Comparison of ENCODE assay signal across 15 cellular contexts in the genomic region with DNA sequence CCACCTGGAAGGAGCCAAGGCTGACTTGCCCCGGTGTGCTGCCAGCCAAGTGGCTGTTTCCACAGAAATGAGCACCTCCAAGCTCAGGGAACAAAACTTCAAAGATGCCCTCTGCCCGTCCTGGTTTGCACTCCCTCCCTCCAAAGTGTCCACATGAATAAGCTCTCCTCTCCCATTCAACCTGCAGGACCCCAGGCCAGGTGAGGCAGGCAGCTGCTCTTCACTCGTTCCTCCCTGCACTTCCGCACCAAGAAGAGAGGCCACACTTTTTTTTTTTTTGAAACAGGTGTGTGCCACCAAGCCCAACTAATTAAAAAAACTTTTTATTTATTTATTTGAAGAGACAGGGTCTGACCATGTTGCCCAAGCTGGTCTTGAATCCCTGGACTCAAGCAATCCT. TPM values are rescaled to one million over a fixed set of nuclear protein-coding genes. Genes with fewer than 3 reads are reported as not detected.
A peak's percentile ranks its signal among the peaks of the same experiment; 100 is the strongest.
DNase-seq lines count a peak whose midpoint lies in the region; ATAC-seq, FAIRE-seq and TF ChIP-seq lines count a peak whose summit lies in the region.
"Had no signal": no experiment of that assay in that cellular context is flagged by ENCODE, and none has a peak within 500 bp of the region (broad histone marks: within the 10 kb centered on the region; RNA-seq: fewer than 3 reads in every experiment).

No MANE protein-coding gene starts in this region.

- ATAC-seq in heart left ventricle: no peak
- no peak for ATAC-seq in HG02642 (IDR thresholded peaks at IDR 0.05; ENCODE audit: poor library complexity, unreplicated experiment)
- ATAC-seq in PC-3: no peak

- H3K9ac ChIP-seq in astrocyte (ENCODE audit: low read length): no peak overlapping the region
- H3K9ac ChIP-seq in PC-3 (ENCODE audit: low read length): no peak overlapping the region

- H3K4me2 ChIP-seq in astrocyte (ENCODE audit: low read length) (no peak overlapping the region), PC-3 (ENCODE audit: low read length) (no peak overlapping the region)

- TF ChIP-seq CTCF in heart left ventricle (IDR thresholded peaks at IDR 0.05) (no peak), astrocyte (IDR thresholded peaks at IDR 0.05; ENCODE audit: insufficient read depth, low read depth, low read length) (no peak), nephron (IDR thresholded peaks at IDR 0.05; ENCODE audit: unreplicated experiment in 3 of 3) (no peak), uterus (IDR thresholded peaks at IDR 0.05) (no peak), PC-3 (conservative IDR thresholded peaks at IDR 0.05; ENCODE audit: low read depth, low read length) (no peak)

- H3K4me3 Mint-ChIP-seq in astrocyte (ENCODE audit: unreplicated experiment) (no peak overlapping the region), nephron (peak overlapping the region in 1 of 3 experiments; percentile 40)
- H3K4me3 Mint-ChIP-seq: T-helper 17 cell had no signal

- H2AFZ ChIP-seq in astrocyte (ENCODE audit: low read depth, low read length): no peak overlapping the region
- H2AFZ ChIP-seq in PC-3 (ENCODE audit: low read length): no peak overlapping the region

- H3K4me3 ChIP-seq in heart left ventricle (no peak overlapping the region), astrocyte (ENCODE audit: insufficient read depth, low read depth, low read length) (no peak overlapping the region), uterus (no peak overlapping the region), PC-3 (ENCODE audit: low read length) (no peak overlapping the region)
- H3K4me3 ChIP-seq: ascending aorta had no signal

- intact Hi-C loops in heart left ventricle (cut with DNase I): no loop called here
- intact Hi-C loops in cardiac septum (cut with DNase I): no loop called here
- intact Hi-C loops in uterus (cut with DNase I; ENCODE audit: low total_unique reads): no loop called here
- intact Hi-C loops in PC-3 (cut with micrococcal nuclease): no loop called here

- peak overlapping the region; percentile 56 for H3K27ac Mint-ChIP-seq in astrocyte (ENCODE audit: unreplicated experiment)
- peak overlapping the region; percentile 96 to 99 (median 99) for H3K27ac Mint-ChIP-seq in nephron
- H3K27ac Mint-ChIP-seq: T-helper 17 cell had no signal

- POLR2A ChIA-PET in PC-3 (lab: Charles Lee; ENCODE audit: unreplicated experiment): no interaction called here

- H3K36me3 ChIP-seq in heart left ventricle (no peaks in the 10 kb centered on the region), astrocyte (ENCODE audit: insufficient read depth, low read length) (no peaks in the 10 kb centered on the region), uterus (no peaks in the 10 kb centered on the region), PC-3 (ENCODE audit: low read depth, low read length) (no peaks in the 10 kb centered on the region)
- H3K36me3 ChIP-seq: ascending aorta had no signal

- H3K36me3 Mint-ChIP-seq in astrocyte (ENCODE audit: low read depth, unreplicated experiment) (no peaks in the 10 kb centered on the region), nephron (ENCODE audit: low read depth) (no peaks in the 10 kb centered on the region)
- H3K36me3 Mint-ChIP-seq: CD4-positive, alpha-beta memory T cell had no signal

- DNase-seq in heart left ventricle: no peak
- DNase-seq in cardiac septum (ENCODE audit: low spot score): no peak
- no peak for DNase-seq in astrocyte (ENCODE audit: low read depth)
- no peak for DNase-seq in uterus
- no peak for DNase-seq in PC-3
- no peak for DNase-seq in NCI-H748 (lab: John Stamatoyannopoulos, UW; ENCODE audit: unreplicated experiment)
- DNase-seq: CD4-positive, alpha-beta memory T cell; glutamatergic neuron; NCI-H2081 treated with DMSO at 0.1 percent for 48 hours; NCI-H526 treated with DMSO at 0.1 percent for 48 hours; T-helper 17 cell had no signal

- CTCF ChIA-PET in PC-3 (lab: Charles Lee): no interaction called here

- H3K4me1 ChIP-seq in heart left ventricle (peaks cover 0 to 63% (median 34%) of the 10 kb centered on the region in 12 donors), astrocyte (ENCODE audit: insufficient read depth, low read length) (peaks cover 37% of the 10 kb centered on the region), uterus (peaks cover 4 to 7% of the 10 kb centered on the region in 2 donors), PC-3 (ENCODE audit: insufficient read depth, low read length) (peaks cover 20% of the 10 kb centered on the region)

- H3K27ac ChIP-seq in heart left ventricle: peak overlapping the region in 8 of 12 donors; percentile 13 to 86 (median 60)
- H3K27ac ChIP-seq in astrocyte (ENCODE audit: low read depth, low read length): no peak overlapping the region
- peak overlapping the region; percentile 65 to 68 for H3K27ac ChIP-seq in uterus
- no peak overlapping the region for H3K27ac ChIP-seq in PC-3 (ENCODE audit: low read length)

- no peak for FAIRE-seq in astrocyte (lab: Jason Lieb, UNC)
- FAIRE-seq: H54 had no signal

- H3K9me3 ChIP-seq in heart left ventricle (no peaks in the 10 kb centered on the region), astrocyte (ENCODE audit: insufficient read depth, low read depth, low read length) (no peaks in the 10 kb centered on the region), uterus (no peaks in the 10 kb centered on the region), PC-3 (ENCODE audit: low read length) (no peaks in the 10 kb centered on the region)
- H3K9me3 ChIP-seq: ascending aorta had no signal

- no peaks in the 10 kb centered on the region for H3F3A ChIP-seq in PC-3 (ENCODE audit: low read length, unreplicated experiment)

- H3K4me1 Mint-ChIP-seq in astrocyte (ENCODE audit: low read depth, unreplicated experiment): peaks cover 37% of the 10 kb centered on the region
- peaks cover 43% of the 10 kb centered on the region for H3K4me1 Mint-ChIP-seq in nephron

- H3K79me2 ChIP-seq in astrocyte (ENCODE audit: insufficient read depth, low read length) (no peaks in the 10 kb centered on the region), PC-3 (ENCODE audit: low read length) (no peaks in the 10 kb centered on the region)

- peaks cover 3% of the 10 kb centered on the region for H3K9me3 Mint-ChIP-seq in astrocyte (ENCODE audit: unreplicated experiment)
- no peaks in the 10 kb centered on the region for H3K9me3 Mint-ChIP-seq in nephron
- H3K9me3 Mint-ChIP-seq: CD4-positive, alpha-beta memory T cell had no signal

- H4K20me1 ChIP-seq in astrocyte (ENCODE audit: insufficient read depth, low read length) (no peaks in the 10 kb centered on the region), PC-3 (ENCODE audit: low read length) (no peaks in the 10 kb centered on the region)

- no TSS peak for BruUV-seq in PC-3 (replicated peaks; lab: Mats Ljungman, UMichigan)

- 87 to 97% (median 95%) methylated on average over 4 of the region's 4 CpGs for WGBS in heart left ventricle, 4 donors

- no peak for TF ChIP-seq POLR2A in heart left ventricle (IDR thresholded peaks at IDR 0.05)
- TF ChIP-seq POLR2A in uterus (IDR thresholded peaks at IDR 0.05): no peak

- H3K27me3 Mint-ChIP-seq in astrocyte (ENCODE audit: low read depth, unreplicated experiment): no peaks in the 10 kb centered on the region
- peaks cover 10% of the 10 kb centered on the region for H3K27me3 Mint-ChIP-seq in nephron (ENCODE audit: low read depth)
- H3K27me3 Mint-ChIP-seq: T-helper 17 cell had no signal

- H3K9me2 ChIP-seq in PC-3 (replicated peaks; ENCODE audit: low read length): no peaks in the 10 kb centered on the region

- H3K27me3 ChIP-seq in heart left ventricle (no peaks in the 10 kb centered on the region), astrocyte (ENCODE audit: insufficient read depth, low read length) (no peaks in the 10 kb centered on the region), uterus (no peaks in the 10 kb centered on the region), PC-3 (ENCODE audit: low read length) (no peaks in the 10 kb centered on the region)
- H3K27me3 ChIP-seq: ascending aorta had no signal

RNA-seq across cellular contexts. Expression of a gene that starts 18.5 kb away (rescaled TPM):
- 100 to 1,000 TPM; 280 to 917 (median 387) TPM for total RNA-seq in heart left ventricle
- polyA plus RNA-seq in heart left ventricle: 100 to 1,000 TPM; 111 to 726 TPM
- total RNA-seq in cardiac septum: 316 TPM
- total RNA-seq in astrocyte: 353 and 375 TPM in 2 replicates
- 100 to 1,000 TPM; 294 to 434 (median 374) TPM for total RNA-seq in uterus
- total RNA-seq in PC-3 (2014; rRNA removed): 51.4 and 57.6 TPM in 2 replicates

Comparison
In these comparisons a context has a peak if more than half of its experiments do, and no peak if none do; other contexts are left out.
1. H3K27ac ChIP-seq: peak in heart left ventricle (8 of 12) and uterus (2 of 2); none in astrocyte (single experiment) and PC-3 (single experiment).